Comparison of ENCODE assay signal across 19 cellular contexts in the genomic region with DNA sequence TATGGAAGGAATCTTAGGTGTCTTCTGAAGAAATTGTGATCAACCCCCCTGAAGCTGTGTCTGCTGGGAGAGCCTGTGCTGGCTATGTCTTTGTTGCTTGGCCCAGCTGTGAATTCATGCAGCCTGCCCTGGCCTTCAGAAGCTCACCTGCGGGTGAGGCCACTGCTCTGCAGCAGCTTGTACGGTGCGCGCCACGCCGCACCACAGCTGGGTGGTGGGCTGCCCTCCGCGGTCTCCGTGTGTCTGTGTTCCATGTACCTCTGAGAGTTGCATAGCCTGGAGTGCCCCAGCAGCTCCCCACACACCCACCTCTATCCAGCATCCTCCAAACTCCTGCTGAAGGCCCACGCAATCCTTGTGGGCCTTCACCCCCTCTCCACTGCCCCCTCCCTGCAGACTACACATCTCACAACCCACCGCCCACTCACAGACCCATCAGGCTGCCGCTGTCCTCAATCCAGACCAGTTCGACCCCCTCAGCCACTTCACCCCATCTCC.
DNase-seq lines count a peak whose midpoint lies in the region; ATAC-seq and TF ChIP-seq lines count a peak whose summit lies in the region.
"Had no signal": no experiment of that assay in that cellular context is flagged by ENCODE, and none has a peak within 500 bp of the region (broad histone marks: within the 10 kb centered on the region; RNA-seq: fewer than 3 reads in every experiment).

No MANE protein-coding gene starts in this region.

- no peak overlapping the region for H3K27ac Mint-ChIP-seq in stimulated activated naive CD8-positive, alpha-beta T cell treated with anti-CD3 and anti-CD28 coated beads, Interleukin-15, amount 100 ng/mL, for 72 hours
- H3K27ac Mint-ChIP-seq: B cell; CD4-positive, alpha-beta T cell; CD8-positive, alpha-beta T cell had no signal

- H3K4me1 ChIP-seq in mesenchymal stem cell (ENCODE audit: control insufficient read depth, insufficient read depth, low read depth, low read length) = no peaks in the 10 kb centered on the region
- peaks cover 2% of the 10 kb centered on the region in 2 donors for H3K4me1 ChIP-seq in neuronal stem cell (ENCODE audit: control insufficient read depth in 2 of 2, insufficient read depth in 1 of 2, low read depth in 1 of 2, low read length in 2 of 2)
- peaks cover 0 to 25% (median 0%) of the 10 kb centered on the region in 4 donors for H3K4me1 ChIP-seq in Peyer's patch
- H3K4me1 ChIP-seq: A549, Caco-2 had no signal

- no peaks in the 10 kb centered on the region for H3K27me3 ChIP-seq in mesenchymal stem cell (ENCODE audit: control insufficient read depth in 1 of 2, insufficient read depth in 1 of 2, low read length in 2 of 2)
- H3K27me3 ChIP-seq in neuronal stem cell (ENCODE audit: control insufficient read depth in 3 of 3, insufficient read depth in 3 of 3, low read depth in 1 of 3, low read length in 3 of 3) = no peaks in the 10 kb centered on the region
- H3K27me3 ChIP-seq in Peyer's patch = no peaks in the 10 kb centered on the region
- H3K27me3 ChIP-seq: BLaER1 treated with 17β-estradiol and CSF1 and Interleukin-3, amounts not matched to agents 10 nM and 100 nM had no signal

- ATAC-seq in stimulated activated naive CD8-positive, alpha-beta T cell treated with anti-CD3 and anti-CD28 coated beads, Interleukin-15, amount 100 ng/mL, for 72 hours = peak; percentile 35
- ATAC-seq in stimulated activated naive CD8-positive, alpha-beta T cell treated with anti-CD3 and anti-CD28 coated beads, Interleukin-15, Interleukin-2, amounts not matched to agents 100 U/mL and 50 U/mL, for 24 hours = no peak
- ATAC-seq: A549; CD8-positive, alpha-beta T cell had no signal

- no peak overlapping the region for H2BK15ac ChIP-seq in mesenchymal stem cell (ENCODE audit: low read depth, poor library complexity, severe bottlenecking)
- no peak overlapping the region for H2BK15ac ChIP-seq in neuronal stem cell (ENCODE audit: low read length)

- H3K14ac ChIP-seq in mesenchymal stem cell (ENCODE audit: low read length in 2 of 2) (no peak overlapping the region), neuronal stem cell (ENCODE audit: low read length) (peak overlapping the region; percentile 6)

- H3K9ac ChIP-seq in mesenchymal stem cell (ENCODE audit: low read length) (no peak overlapping the region), neuronal stem cell (ENCODE audit: low read depth, low read length, poor library complexity) (no peak overlapping the region)
- H3K9ac ChIP-seq: BLaER1 treated with 17β-estradiol and CSF1 and Interleukin-3, amounts not matched to agents 10 nM and 100 nM had no signal

- DNase-seq in stimulated activated naive CD8-positive, alpha-beta T cell treated with anti-CD3 and anti-CD28 coated beads, Interleukin-15, amount 100 ng/mL, for 72 hours = no peak
- DNase-seq in stimulated activated naive CD8-positive, alpha-beta T cell treated with anti-CD3 and anti-CD28 coated beads, Interleukin-15, Interleukin-2, amounts not matched to agents 100 U/mL and 50 U/mL, for 24 hours = no peak
- DNase-seq in mesenchymal stem cell (no peak), neuronal stem cell (ENCODE audit: low spot score) (no peak), NCI-H774 (lab: John Stamatoyannopoulos, UW) (no peak), Peyer's patch (no peak), NCI-H345 (lab: John Stamatoyannopoulos, UW) (no peak)
- DNase-seq: AML-193; Caco-2; Calu3; CD4-positive, alpha-beta T cell; CD8-positive, alpha-beta T cell; DMS79 treated with DMSO at 0.1 percent for 48 hours; GF-D8 had no signal

- H3K23ac ChIP-seq in mesenchymal stem cell (ENCODE audit: low read length in 2 of 2) = no peak overlapping the region
- no peak overlapping the region for H3K23ac ChIP-seq in neuronal stem cell (ENCODE audit: low read depth, low read length, poor library complexity)

- H2BK120ac ChIP-seq in mesenchymal stem cell (ENCODE audit: low read depth, low read length) = no peak overlapping the region
- H2BK120ac ChIP-seq in neuronal stem cell (ENCODE audit: low read depth, low read length) = no peak overlapping the region

- H2AFZ ChIP-seq in mesenchymal stem cell (ENCODE audit: low read depth, low read length) (no peak overlapping the region), neuronal stem cell (ENCODE audit: low read length) (no peak overlapping the region)

- H3K9me3 ChIP-seq in mesenchymal stem cell (ENCODE audit: control insufficient read depth, low read length) (no peaks in the 10 kb centered on the region), neuronal stem cell (replicated peaks in 1 of 2; ENCODE audit: control insufficient read depth in 2 of 2, insufficient read depth in 1 of 2, low read depth in 1 of 2, low read length in 2 of 2) (no peaks in the 10 kb centered on the region), Peyer's patch (no peaks in the 10 kb centered on the region)
- H3K9me3 ChIP-seq: A549; BLaER1 treated with 17β-estradiol and CSF1 and Interleukin-3, amounts not matched to agents 10 nM and 100 nM; Caco-2 had no signal

- H4K91ac ChIP-seq in mesenchymal stem cell (ENCODE audit: low read length) = peak overlapping the region; percentile 39
- H4K91ac ChIP-seq in neuronal stem cell (ENCODE audit: low read depth, low read length, poor library complexity) = no peak overlapping the region

- H3K79me1 ChIP-seq in mesenchymal stem cell (replicated peaks; ENCODE audit: low read length, poor library complexity, severe bottlenecking) = no peaks in the 10 kb centered on the region
- no peaks in the 10 kb centered on the region for H3K79me1 ChIP-seq in neuronal stem cell (ENCODE audit: low read depth, low read length)

- H2AK5ac ChIP-seq in mesenchymal stem cell (ENCODE audit: low read length, severe bottlenecking) (no peak overlapping the region), neuronal stem cell (ENCODE audit: low read depth, low read length) (peak overlapping the region; percentile 13)

- peaks cover 14% of the 10 kb centered on the region for H3K27me3 Mint-ChIP-seq in stimulated activated naive CD8-positive, alpha-beta T cell treated with anti-CD3 and anti-CD28 coated beads, Interleukin-15, amount 100 ng/mL, for 72 hours

- H2BK5ac ChIP-seq in mesenchymal stem cell (ENCODE audit: low read depth, low read length, poor library complexity, severe bottlenecking) (no peak overlapping the region), neuronal stem cell (ENCODE audit: low read length) (no peak overlapping the region)

- no peaks in the 10 kb centered on the region for H3K4me1 Mint-ChIP-seq in stimulated activated naive CD8-positive, alpha-beta T cell treated with anti-CD3 and anti-CD28 coated beads, Interleukin-15, amount 100 ng/mL, for 72 hours
- H3K4me1 Mint-ChIP-seq: B cell had no signal

- H3K18ac ChIP-seq in mesenchymal stem cell (ENCODE audit: low read depth in 1 of 2, low read length in 2 of 2) (peak overlapping the region in 1 of 2 experiments; percentile 48), neuronal stem cell (ENCODE audit: low read length) (no peak overlapping the region)

- TF ChIP-seq CTCF in Peyer's patch (IDR thresholded peaks at IDR 0.05) = no peak

- 88% methylated on average over 13 of the region's 13 CpGs for WGBS in mesenchymal stem cell
- no CpG with 5 or more reads among the region's 13 CpGs for WGBS in neuronal stem cell (ENCODE audit: extremely low coverage in 2 of 2, insufficient read length in 2 of 2, insufficient replicate concordance in 1 of 2), 2 donors

- H3K4me2 ChIP-seq in mesenchymal stem cell (ENCODE audit: low read length, poor library complexity, severe bottlenecking) = peak overlapping the region; percentile 16
- no peak overlapping the region for H3K4me2 ChIP-seq in neuronal stem cell (ENCODE audit: insufficient read depth, low read length, poor library complexity, severe bottlenecking)
- H3K4me2 ChIP-seq: A549; BLaER1 treated with 17β-estradiol and CSF1 and Interleukin-3, amounts not matched to agents 10 nM and 100 nM had no signal

- H3K27ac ChIP-seq in mesenchymal stem cell (ENCODE audit: low read length, poor library complexity, severe bottlenecking) = no peak overlapping the region
- no peak overlapping the region for H3K27ac ChIP-seq in neuronal stem cell (replicated peaks; ENCODE audit: low read length)
- no peak overlapping the region for H3K27ac ChIP-seq in Peyer's patch
- H3K27ac ChIP-seq: 22Rv1; A549; BLaER1 treated with 17β-estradiol and CSF1 and Interleukin-3, amounts not matched to agents 10 nM and 100 nM; C4-2B had no signal

- H3K4ac ChIP-seq in mesenchymal stem cell (ENCODE audit: low read depth in 1 of 2, low read length in 2 of 2) (peak overlapping the region in 1 of 2 experiments; percentile 75), neuronal stem cell (ENCODE audit: low read length) (no peak overlapping the region)

- TF ChIP-seq POLR2A in Peyer's patch (IDR thresholded peaks at IDR 0.05) = no peak

- H4K8ac ChIP-seq in mesenchymal stem cell (ENCODE audit: low read length) (no peak overlapping the region), neuronal stem cell (ENCODE audit: low read depth, low read length) (no peak overlapping the region)

- no peaks in the 10 kb centered on the region for H3K36me3 ChIP-seq in mesenchymal stem cell (ENCODE audit: control insufficient read depth in 1 of 2, insufficient read depth in 2 of 2, low read depth in 1 of 2, low read length in 2 of 2)
- H3K36me3 ChIP-seq in neuronal stem cell (replicated peaks in 1 of 2; ENCODE audit: control insufficient read depth in 2 of 2, insufficient read depth in 2 of 2, low read length in 2 of 2) = no peaks in the 10 kb centered on the region
- H3K36me3 ChIP-seq in Peyer's patch = no peaks in the 10 kb centered on the region
- H3K36me3 ChIP-seq: BLaER1 treated with 17β-estradiol and CSF1 and Interleukin-3, amounts not matched to agents 10 nM and 100 nM had no signal

- no peaks in the 10 kb centered on the region for H3K9me3 Mint-ChIP-seq in stimulated activated naive CD8-positive, alpha-beta T cell treated with anti-CD3 and anti-CD28 coated beads, Interleukin-15, amount 100 ng/mL, for 72 hours
- H3K9me3 Mint-ChIP-seq: CD4-positive, alpha-beta T cell; CD8-positive, alpha-beta T cell had no signal

- no peak overlapping the region for H3K4me3 ChIP-seq in mesenchymal stem cell (ENCODE audit: insufficient read depth in 1 of 2, low read depth in 1 of 2, low read length in 2 of 2)
- no peak overlapping the region for H3K4me3 ChIP-seq in neuronal stem cell (ENCODE audit: low read length in 2 of 2)
- H3K4me3 ChIP-seq in Peyer's patch = no peak overlapping the region
- H3K4me3 ChIP-seq: A549; BLaER1 treated with 17β-estradiol and CSF1 and Interleukin-3, amounts not matched to agents 10 nM and 100 nM had no signal

- no peak overlapping the region for H2BK12ac ChIP-seq in mesenchymal stem cell (ENCODE audit: low read length in 2 of 2)
- H2BK12ac ChIP-seq in neuronal stem cell (ENCODE audit: low read length) = no peak overlapping the region

- no peak overlapping the region for H3K4me3 Mint-ChIP-seq in stimulated activated naive CD8-positive, alpha-beta T cell treated with anti-CD3 and anti-CD28 coated beads, Interleukin-15, amount 100 ng/mL, for 72 hours
- H3K4me3 Mint-ChIP-seq: B cell; CD4-positive, alpha-beta T cell; CD8-positive, alpha-beta T cell had no signal
